ENCODE assay signal across 9 cellular contexts in genomic region chr14:101445278-101445677, GRCh38.
"Had no signal": no experiment of that assay in that cellular context is flagged by ENCODE, and none has a peak within 500 bp of the region (broad histone marks: within the 10 kb centered on the region; RNA-seq: fewer than 3 reads in every experiment).

No MANE protein-coding gene starts in this region.

- H3K4me3 Mint-ChIP-seq: HFFc6 had no signal

- ATAC-seq: HCT116 had no signal

- H3K9ac ChIP-seq: GM23248 had no signal

- H3K9me3 Mint-ChIP-seq: HFFc6 had no signal

- H3K4me3 ChIP-seq: GM23248, HAP-1 had no signal

- H3K27ac Mint-ChIP-seq: HFFc6 had no signal

- H3K9me3 ChIP-seq: HAP-1 had no signal

- DNase-seq: GM23248, GOT3, H7, HFFc6, IMR-90, KBM-7 had no signal

- H2AFZ ChIP-seq: GM23248 had no signal

- H3K27ac ChIP-seq: GM23248, HL-60 had no signal

- H3K36me3 ChIP-seq: HAP-1 had no signal

- H3K4me1 ChIP-seq: HAP-1 had no signal
